In the genomic region with DNA sequence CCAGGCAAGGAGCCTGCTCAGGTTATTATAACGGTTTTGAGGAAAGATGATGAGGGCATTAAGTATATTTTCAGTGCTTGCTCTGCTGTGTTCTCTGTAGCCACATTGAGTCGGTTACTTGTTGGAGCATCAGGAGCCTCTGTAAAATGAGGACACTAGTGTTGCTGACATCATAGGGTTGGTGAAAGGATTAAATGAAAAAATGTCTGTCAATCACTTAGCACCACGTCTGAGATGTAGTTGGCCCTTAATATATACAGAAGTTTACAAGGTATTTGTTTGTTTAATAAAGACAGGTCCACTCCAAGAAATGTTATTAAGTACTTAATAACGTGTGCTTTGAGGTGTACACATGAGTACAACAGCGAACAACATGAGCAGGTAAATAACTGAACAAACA, we compare ENCODE assay signal across 8 cellular contexts.
A peak's percentile ranks its signal among the peaks of the same experiment; 100 is the strongest.
DNase-seq lines count a peak whose midpoint lies in the region; ATAC-seq and TF ChIP-seq lines count a peak whose summit lies in the region.

No MANE protein-coding gene starts in this region.

- H3K4me1 ChIP-seq in OCI-LY1 (ENCODE audit: insufficient read depth, low read length, severe bottlenecking) = peaks cover 12% of the 10 kb centered on the region

- no peaks in the 10 kb centered on the region for H4K20me1 ChIP-seq in OCI-LY1 (ENCODE audit: insufficient read depth, low read length)

- H3K27me3 ChIP-seq in GM06990 (replicated peaks; ENCODE audit: control insufficient read depth, insufficient read depth, low read length) (no peaks in the 10 kb centered on the region), OCI-LY1 (ENCODE audit: insufficient read depth, low read length) (no peaks in the 10 kb centered on the region)

- H3K79me2 ChIP-seq in OCI-LY1 (ENCODE audit: insufficient read depth, low read length) = 0 out of 2 replicates have a peak, but pooled peaks cover 5% of the 10 kb centered on the region

- DNase-seq in GM06990 (ENCODE audit: extremely low read depth, insufficient read length) (no peak), epithelial cell of esophagus (ENCODE audit: low read depth) (no peak), pons (ENCODE audit: low spot score) (peak; percentile 31), iPS-NIHi7 (ENCODE audit: extremely low spot score) (no peak), GM03348 (ENCODE audit: low spot score) (no peak)

- peak overlapping the region; percentile 27; the same call in 1 of the 2 replicates for H3K9ac ChIP-seq in OCI-LY1 (ENCODE audit: low read length)

- H3K27ac ChIP-seq in OCI-LY1 (ENCODE audit: low read depth, low read length, poor library complexity, severe bottlenecking) = no peak overlapping the region

- ATAC-seq in GM19452 (IDR thresholded peaks at IDR 0.05; ENCODE audit: unreplicated experiment) = no peak
- ATAC-seq in HG02798 (IDR thresholded peaks at IDR 0.05; ENCODE audit: poor library complexity, unreplicated experiment) = no peak

- peak overlapping the region; percentile 79 for H3K4me2 ChIP-seq in OCI-LY1 (ENCODE audit: low read length)

- H3K4me3 ChIP-seq in GM06990 (replicated peaks; ENCODE audit: low read depth, low read length) = peak overlapping the region; percentile 94
- peak overlapping the region; percentile 79 for H3K4me3 ChIP-seq in OCI-LY1 (ENCODE audit: low read depth, low read length, poor library complexity, severe bottlenecking)
- H3K4me3 ChIP-seq in epithelial cell of esophagus (ENCODE audit: low read length) = peak overlapping the region; percentile 64

- H3F3A ChIP-seq in OCI-LY1 (ENCODE audit: insufficient read depth, low read length) = no peaks in the 10 kb centered on the region

- H3K36me3 ChIP-seq in GM06990 (ENCODE audit: control insufficient read depth, insufficient read depth, low read length) = no peaks in the 10 kb centered on the region; the same call in 1 of the 2 replicates
- H3K36me3 ChIP-seq in OCI-LY1 (ENCODE audit: insufficient read depth, low read length) = peaks cover 11% of the 10 kb centered on the region

- H3K9me2 ChIP-seq in OCI-LY1 (ENCODE audit: low read depth, low read length) = no peaks in the 10 kb centered on the region

- H2AFZ ChIP-seq in OCI-LY1 (ENCODE audit: low read length) = peak overlapping the region; percentile 93

- TF ChIP-seq CTCF in GM06990 (IDR thresholded peaks at IDR 0.05; ENCODE audit: insufficient read depth, low read length, poor library complexity, severe bottlenecking) (no peak), OCI-LY1 (IDR thresholded peaks at IDR 0.05; ENCODE audit: low read length) (no peak), epithelial cell of esophagus (IDR thresholded peaks at IDR 0.05; ENCODE audit: insufficient read depth, low read depth, low read length, missing control alignments) (no peak)

- H3K9me3 ChIP-seq in OCI-LY1 (ENCODE audit: low read length) = no peaks in the 10 kb centered on the region
